In the genomic region with DNA sequence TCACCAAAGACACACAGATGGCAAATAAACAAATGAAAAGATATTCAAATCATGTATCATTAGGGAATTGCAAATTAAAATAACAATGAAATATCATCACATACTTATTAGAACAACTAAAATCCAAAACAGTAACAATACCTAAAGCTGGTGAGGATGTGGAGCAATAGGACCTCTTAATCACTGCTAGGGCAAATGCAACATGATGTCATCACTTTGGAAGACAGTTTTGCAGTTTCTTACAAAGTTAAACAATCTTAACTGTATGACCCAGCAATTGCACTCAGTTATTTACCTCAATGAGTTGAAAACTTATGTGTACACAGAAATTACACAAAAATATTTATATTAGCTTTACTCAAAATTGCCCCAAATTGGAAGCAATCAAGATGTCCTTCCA, we compare ENCODE assay signal across 15 cellular contexts. TPM values are rescaled to one million over a fixed set of nuclear protein-coding genes. Genes with fewer than 3 reads are reported as not detected.
A peak's percentile ranks its signal among the peaks of the same experiment; 100 is the strongest.
DNase-seq lines count a peak whose midpoint lies in the region; ATAC-seq and TF ChIP-seq lines count a peak whose summit lies in the region.
"Had no signal": no experiment of that assay in that cellular context is flagged by ENCODE, and none has a peak within 500 bp of the region (broad histone marks: within the 10 kb centered on the region; RNA-seq: fewer than 3 reads in every experiment).

No MANE protein-coding gene starts in this region.

- POLR2A ChIA-PET in activated B cell treated with CpG ODN at 0.5 μM for 24 hours (lab: Charles Lee), result no interaction called here

- TF ChIP-seq POLR2A in erythroblast (IDR thresholded peaks at IDR 0.05; ENCODE audit: low read length), result no peak

- H3K27ac Mint-ChIP-seq in activated B cell treated with CpG ODN at 0.5 μM for 24 hours, result peak overlapping the region; percentile 87
- H3K27ac Mint-ChIP-seq: stimulated activated naive CD8-positive, alpha-beta T cell treated with anti-CD3 and anti-CD28 coated beads, Interleukin-15, Interleukin-2, amounts not matched to agents 100 ng/mL and 50 ng/mL, for 24 hours had no signal

- CTCF ChIA-PET in activated B cell treated with CpG ODN at 0.5 μM for 24 hours (lab: Charles Lee), result no interaction called here

- H3K36me3 Mint-ChIP-seq in activated B cell treated with CpG ODN at 0.5 μM for 24 hours (ENCODE audit: low read depth), result peaks cover 35% of the 10 kb centered on the region

- no peak overlapping the region for H3K4me3 ChIP-seq in AG09309 (ENCODE audit: control insufficient read depth, low read depth, low read length)
- H3K4me3 ChIP-seq in foreskin fibroblast (ENCODE audit: low read depth in 1 of 2, low read length in 2 of 2), result no peak overlapping the region
- H3K4me3 ChIP-seq: colonic mucosa had no signal

- intact Hi-C loops in activated B cell treated with CpG ODN at 0.5 μM for 24 hours (cut with micrococcal nuclease), result loop anchor here (1.0 to 5.0 kb wide), 4 partner anchors 8 to 250 kb away; partner anchors contain the start of genes HS2ST1, SELENOF and SH3GLB1

- TF ChIP-seq CTCF in AG09309 (IDR thresholded peaks at IDR 0.05; ENCODE audit: control insufficient read depth, insufficient read depth, low read depth, low read length, missing control alignments) (no peak), activated B cell treated with CpG ODN at 0.5 μM for 24 hours (IDR thresholded peaks at IDR 0.05) (no peak), foreskin fibroblast (IDR thresholded peaks at IDR 0.05; ENCODE audit: low read depth, low read length) (no peak)

- H3K9me3 Mint-ChIP-seq in activated B cell treated with CpG ODN at 0.5 μM for 24 hours, result no peaks in the 10 kb centered on the region
- H3K9me3 Mint-ChIP-seq: stimulated activated naive CD8-positive, alpha-beta T cell treated with anti-CD3 and anti-CD28 coated beads, Interleukin-15, Interleukin-2, amounts not matched to agents 100 ng/mL and 50 ng/mL, for 24 hours had no signal

- peak overlapping the region; percentile 65 for H3K4me3 Mint-ChIP-seq in activated B cell treated with CpG ODN at 0.5 μM for 24 hours
- H3K4me3 Mint-ChIP-seq: stimulated activated naive CD8-positive, alpha-beta T cell treated with anti-CD3 and anti-CD28 coated beads, Interleukin-15, Interleukin-2, amounts not matched to agents 100 ng/mL and 50 ng/mL, for 24 hours; T-helper 17 cell had no signal

- ATAC-seq in GM19452 (IDR thresholded peaks at IDR 0.05; ENCODE audit: unreplicated experiment) (peak; percentile 37), activated B cell treated with CpG ODN at 0.5 μM for 24 hours (ENCODE audit: low read depth) (peak; percentile 5), GM21576 (IDR thresholded peaks at IDR 0.05; ENCODE audit: unreplicated experiment) (no peak)
- ATAC-seq: T-helper 17 cell had no signal

- H3K27me3 Mint-ChIP-seq in activated B cell treated with CpG ODN at 0.5 μM for 24 hours, result no peaks in the 10 kb centered on the region
- H3K27me3 Mint-ChIP-seq: stimulated activated naive CD8-positive, alpha-beta T cell treated with anti-CD3 and anti-CD28 coated beads, Interleukin-15, Interleukin-2, amounts not matched to agents 100 ng/mL and 50 ng/mL, for 24 hours; T-helper 17 cell had no signal

- peak; percentile 25 for DNase-seq in AG09309 (ENCODE audit: low read depth)
- DNase-seq in activated B cell treated with CpG ODN at 0.5 μM for 24 hours, result no peak
- DNase-seq in foreskin fibroblast, result peak; percentile 71 to 85
- DNase-seq in HPDE6-E6E7 (ENCODE audit: extremely low spot score), result no peak
- DNase-seq in erythroblast (lab: John Stamatoyannopoulos, UW), result no peak
- DNase-seq in T-helper 9 cell, result no peak
- DNase-seq: activated CD4-positive, alpha-beta T cell treated with anti-CD3 and anti-CD28 coated beads, Interleukin-2, amount 50 U/mL, for 48 hours; activated naive CD4-positive, alpha-beta T cell; colonic mucosa; NCI-H1417 treated with DMSO at 0.1 percent for 48 hours; NCI-H510A treated with DMSO at 0.1 percent for 48 hours; T-helper 17 cell had no signal

- H3K4me1 Mint-ChIP-seq in activated B cell treated with CpG ODN at 0.5 μM for 24 hours, result peaks cover 44% of the 10 kb centered on the region

RNA-seq across cellular contexts. Expression of gene SELENOF, which starts 47.3 kb away (rescaled TPM):
- total RNA-seq in activated B cell treated with CpG ODN at 0.5 μM for 24 hours, result 172 TPM in 2 replicates

RNA-seq across cellular contexts. Expression of gene HS2ST1, which starts 47.8 kb away (rescaled TPM):
- total RNA-seq in activated B cell treated with CpG ODN at 0.5 μM for 24 hours, result 17.3 and 24.2 TPM in 2 replicates

Comparison
In these comparisons a context has a peak if more than half of its experiments do, and no peak if none do; other contexts are left out.
1. DNase-seq: peak in AG09309 (single experiment) and foreskin fibroblast (2 of 2); none in activated B cell treated with CpG ODN at 0.5 μM for 24 hours (single experiment), HPDE6-E6E7 (single experiment), erythroblast (0 of 2) and T-helper 9 cell (single experiment).